ENCODE assay signal across 8 cellular contexts in genomic region chr4:39365931-39366771, GRCh38. TPM values are rescaled to one million over a fixed set of nuclear protein-coding genes. Genes with fewer than 3 reads are reported as not detected.
DNase-seq lines count a peak whose midpoint lies in the region; ATAC-seq, FAIRE-seq and TF ChIP-seq lines count a peak whose summit lies in the region.

TSS of gene RFC1 (minus strand) at chr4:39366362. CDS start at chr4:39366241, 121 bp downstream.

- H3K79me2 ChIP-seq in OCI-LY1 (ENCODE audit: insufficient read depth, low read length) (peaks cover 47% of the 10 kb centered on the region), endothelial cell of umbilical vein (ENCODE audit: control insufficient read depth, insufficient read depth, low read length) (peaks cover 48% of the 10 kb centered on the region)

- FAIRE-seq in endothelial cell of umbilical vein (lab: Jason Lieb, UNC), result peak; percentile 78

- H2AFZ ChIP-seq in OCI-LY1 (ENCODE audit: low read length) (no peak within 1 kb of the TSS), endothelial cell of umbilical vein (ENCODE audit: low read depth, low read length) (peak within 1 kb of the TSS; percentile 81)

- H3K4me2 ChIP-seq in OCI-LY1 (ENCODE audit: low read length), result peak within 1 kb of the TSS; percentile 73
- H3K4me2 ChIP-seq in endothelial cell of umbilical vein (ENCODE audit: insufficient read depth, low read length), result peak within 1 kb of the TSS; percentile 96

- H4K20me1 ChIP-seq in OCI-LY1 (ENCODE audit: insufficient read depth, low read length) (no peaks in the 10 kb centered on the region), endothelial cell of umbilical vein (replicated peaks; ENCODE audit: control insufficient read depth, extremely low read depth, insufficient read depth, low read length) (no peaks in the 10 kb centered on the region)

- intact Hi-C loops in CD4-positive, alpha-beta T cell (cut with DNase I, micrococcal nuclease), result loop anchor here (2.0 to 10.0 kb wide), 6 partner anchors 13 to 331 kb away; partner anchors contain the start of genes LIAS (in 2 of the 2), RPL9 (in 2 of the 2), UBE2K (in 1 of the 2) and UGDH (in 1 of the 2)
- intact Hi-C loops in endothelial cell of umbilical vein (cut with micrococcal nuclease), result loop anchor here (1.0 kb wide), 1 partner anchor 111 kb away; no protein-coding TSS in a partner anchor

- H3K9me3 ChIP-seq in CD4-positive, alpha-beta T cell (ENCODE audit: control insufficient read depth, low read length), result no peaks in the 10 kb centered on the region
- 0 out of 2 replicates have a peak, but pooled peaks cover 6% of the 10 kb centered on the region for H3K9me3 ChIP-seq in OCI-LY1 (ENCODE audit: low read length)
- no peaks in the 10 kb centered on the region for H3K9me3 ChIP-seq in endothelial cell of umbilical vein (replicated peaks; ENCODE audit: control insufficient read depth, insufficient read depth, low read length)

- CTCF ChIA-PET in CD4-positive, alpha-beta T cell (lab: Charles Lee), result interaction anchor here (0.8 to 2.1 kb wide), 3 partner anchors 8 to 606 kb away, joined by 3 to 9 read pairs (median 3); no protein-coding TSS in a partner anchor
- CTCF ChIA-PET in endothelial cell of umbilical vein (lab: Charles Lee), result interaction anchor here (0.5 to 1.5 kb wide), 5 partner anchors 15 to 463 kb away, joined by 3 to 4 read pairs (median 3); no protein-coding TSS in a partner anchor

- DNase-seq in CD4-positive, alpha-beta T cell, result peak; percentile 85 to 97 (median 89)
- DNase-seq in HUDEP-2 (lab: John Stamatoyannopoulos, UW; ENCODE audit: unreplicated experiment in 76 of 76) (peak in 75 of 76 experiments; percentile 21 to 90 (median 78)), endothelial cell of umbilical vein (ENCODE audit: low read depth, low spot score) (peak; percentile 85), midbrain (lab: John Stamatoyannopoulos, UW) (peak; percentile 88)
- DNase-seq in activated CD8-positive, alpha-beta memory T cell treated with anti-CD3 and anti-CD28 coated beads, Interleukin-2, amount 50 U/mL, for 4 hours, result peak; percentile 95
- peak; percentile 80 to 88 for DNase-seq in stimulated activated CD8-positive, alpha-beta memory T cell treated with anti-CD3 and anti-CD28 coated beads, Interleukin-15, amount 100 ng/mL, for 48 hours (ENCODE audit: low read depth in 2 of 2)

- peak within 1 kb of the TSS; percentile 91 for H3K27ac Mint-ChIP-seq in CD4-positive, alpha-beta T cell

- H3K4me3 ChIP-seq in OCI-LY1 (ENCODE audit: low read depth, low read length, poor library complexity, severe bottlenecking) (peak within 1 kb of the TSS; percentile 90), endothelial cell of umbilical vein (replicated peaks in 1 of 3; ENCODE audit: insufficient read depth in 1 of 3, low read depth in 1 of 3, low read length in 3 of 3) (peak within 1 kb of the TSS; percentile 80 to 95 (median 81))

- H3K9ac ChIP-seq in OCI-LY1 (ENCODE audit: low read length) (peak within 1 kb of the TSS; percentile 85), endothelial cell of umbilical vein (replicated peaks; ENCODE audit: extremely low read depth, insufficient read depth, low read length) (peak within 1 kb of the TSS; percentile 84)

- H3K9me2 ChIP-seq in OCI-LY1 (ENCODE audit: low read depth, low read length), result no peaks in the 10 kb centered on the region

- peak; percentile 95 for ATAC-seq in CD4-positive, alpha-beta T cell (ENCODE audit: poor library complexity)
- ATAC-seq in GM19463 (IDR thresholded peaks at IDR 0.05; ENCODE audit: unreplicated experiment), result peak; percentile 80

- dilution Hi-C loops in endothelial cell of umbilical vein (cut with MboI; ENCODE audit: extremely low pct_ligation_motif_present, low sequenced_read_pairs), result no loop called here

- peaks cover 26% of the 10 kb centered on the region for H3K36me3 Mint-ChIP-seq in CD4-positive, alpha-beta T cell (ENCODE audit: low read depth)

- no peak for TF ChIP-seq CTCF in CD4-positive, alpha-beta T cell (IDR thresholded peaks at IDR 0.05)
- TF ChIP-seq CTCF in OCI-LY1 (IDR thresholded peaks at IDR 0.05; ENCODE audit: low read length) (no peak), endothelial cell of umbilical vein (IDR thresholded peaks at IDR 0.05; ENCODE audit: extremely low read depth in 1 of 2, insufficient read depth in 1 of 2, low read depth in 1 of 2, low read length in 2 of 2) (no peak)

- peak within 1 kb of the TSS; percentile 81 for H3K27ac ChIP-seq in CD4-positive, alpha-beta T cell (ENCODE audit: low read depth, low read length)
- H3K27ac ChIP-seq in OCI-LY1 (ENCODE audit: low read depth, low read length, poor library complexity, severe bottlenecking) (peak within 1 kb of the TSS; percentile 77), endothelial cell of umbilical vein (ENCODE audit: insufficient read depth, low read depth, low read length) (peak within 1 kb of the TSS; percentile 61)

- H3K4me1 ChIP-seq in OCI-LY1 (ENCODE audit: insufficient read depth, low read length, severe bottlenecking) (peaks cover 38% of the 10 kb centered on the region), endothelial cell of umbilical vein (ENCODE audit: control insufficient read depth, extremely low read depth, insufficient read depth, low read length) (peaks cover 11% of the 10 kb centered on the region)

- no peaks in the 10 kb centered on the region for H3K9me3 Mint-ChIP-seq in CD4-positive, alpha-beta T cell

- POLR2A ChIA-PET in CD4-positive, alpha-beta T cell (lab: Charles Lee), result interaction anchor here (0.5 to 3.7 kb wide), 12 partner anchors 9 to 1540 kb away, joined by 3 to 54 read pairs (median 3); partner anchors contain the start of genes LIAS, PGM2 and RPL9
- POLR2A ChIA-PET in endothelial cell of umbilical vein (lab: Charles Lee), result interaction anchor here (0.6 kb wide), 1 partner anchor 91 kb away, joined by 3 read pairs; no protein-coding TSS in a partner anchor

- H3K27me3 ChIP-seq in CD4-positive, alpha-beta T cell (ENCODE audit: control insufficient read depth, insufficient read depth, low read length), result no peaks in the 10 kb centered on the region
- H3K27me3 ChIP-seq in OCI-LY1 (ENCODE audit: insufficient read depth, low read length), result no peaks in the 10 kb centered on the region
- H3K27me3 ChIP-seq in endothelial cell of umbilical vein (ENCODE audit: control insufficient read depth in 2 of 2, insufficient read depth in 2 of 2, low read length in 2 of 2), result no peaks in the 10 kb centered on the region

- BruUV-seq in endothelial cell of umbilical vein (replicated peaks; lab: Mats Ljungman, UMichigan), result TSS peak; percentile 86

- no peaks in the 10 kb centered on the region; the same call in 1 of the 2 replicates for H3F3A ChIP-seq in OCI-LY1 (ENCODE audit: insufficient read depth, low read length)

- no peaks in the 10 kb centered on the region for H3K36me3 ChIP-seq in OCI-LY1 (ENCODE audit: insufficient read depth, low read length)
- no peaks in the 10 kb centered on the region for H3K36me3 ChIP-seq in endothelial cell of umbilical vein (ENCODE audit: control insufficient read depth in 2 of 2, extremely low read depth in 1 of 2, insufficient read depth in 2 of 2, low read length in 2 of 2)

- peaks cover 37% of the 10 kb centered on the region for H3K4me1 Mint-ChIP-seq in CD4-positive, alpha-beta T cell (ENCODE audit: low read depth)

- TF ChIP-seq POLR2A in endothelial cell of umbilical vein (IDR thresholded peaks at IDR 0.05; ENCODE audit: low read depth, low read length), result peak; percentile 64

- H3K4me3 Mint-ChIP-seq in CD4-positive, alpha-beta T cell, result peak within 1 kb of the TSS; percentile 93

- H3K27me3 Mint-ChIP-seq in CD4-positive, alpha-beta T cell, result no peaks in the 10 kb centered on the region

- H3K9me1 ChIP-seq in endothelial cell of umbilical vein (replicated peaks; ENCODE audit: control insufficient read depth, extremely low read depth, insufficient read depth, low read length), result no peaks in the 10 kb centered on the region

TF ChIP-seq in endothelial cell of umbilical vein, 7 proteins besides CTCF, POLR2A, EP300 and RAD21:
- TF ChIP-seq GATA2 (IDR thresholded peaks at IDR 0.05; ENCODE audit: insufficient read depth, insufficient read length, low read depth, low read length), result no peak
- TF ChIP-seq POLR2AphosphoS5 (IDR thresholded peaks at IDR 0.05; ENCODE audit: insufficient read depth, low read depth, low read length), result peak; percentile 67
- TF ChIP-seq MYC (IDR thresholded peaks at IDR 0.05; ENCODE audit: low read depth, low read length), result no peak
- TF ChIP-seq MAX (IDR thresholded peaks at IDR 0.05; ENCODE audit: insufficient read depth, insufficient read length), result peak; percentile 89
- peak; percentile 8 for TF ChIP-seq JUN (IDR thresholded peaks at IDR 0.05; ENCODE audit: borderline replicate concordance, insufficient read depth, insufficient read length, low read depth)

RNA-seq across cellular contexts. Expression of gene RFC1, which starts in this region (rescaled TPM):
- 100 to 1,000 TPM in 1 of 2 experiments, 10 to 100 TPM in 1; 97.0 to 104 TPM for total RNA-seq in CD4-positive, alpha-beta T cell
- 56.2 and 57.1 TPM in 2 replicates for total RNA-seq in endothelial cell of umbilical vein
- polyA plus RNA-seq in endothelial cell of umbilical vein, result 11.5 and 12.9 TPM in 2 replicates
- polyA plus RNA-seq in endothelial cell of umbilical vein (2011; cell fraction: cytosol; rRNA removed), result 27.1 and 30.9 TPM in 2 replicates
- polyA plus RNA-seq in endothelial cell of umbilical vein (2011; cell fraction: nucleus; rRNA removed), result 42.4 and 47.1 TPM in 2 replicates
- 20.8 and 31.7 TPM in 2 replicates for polyA plus RNA-seq in endothelial cell of umbilical vein (2012)
- 46.9 and 49.5 TPM in 2 replicates for polyA minus RNA-seq in endothelial cell of umbilical vein
- polyA minus RNA-seq in endothelial cell of umbilical vein (2011; cell fraction: cytosol; rRNA and poly(A)+ RNA removed), result 48.4 TPM
- polyA minus RNA-seq in endothelial cell of umbilical vein (2011; cell fraction: nucleus; rRNA and poly(A)+ RNA removed), result 26.1 and 38.1 TPM in 2 replicates

Comparison
In these comparisons a context has a peak if more than half of its experiments do, and no peak if none do; other contexts are left out.
1. Peak in every context shown above with its lines: DNase-seq, ATAC-seq, H3K4me3 ChIP-seq and H3K27ac ChIP-seq.